24 cellular contexts compared by ENCODE assay signal in the genomic region with DNA sequence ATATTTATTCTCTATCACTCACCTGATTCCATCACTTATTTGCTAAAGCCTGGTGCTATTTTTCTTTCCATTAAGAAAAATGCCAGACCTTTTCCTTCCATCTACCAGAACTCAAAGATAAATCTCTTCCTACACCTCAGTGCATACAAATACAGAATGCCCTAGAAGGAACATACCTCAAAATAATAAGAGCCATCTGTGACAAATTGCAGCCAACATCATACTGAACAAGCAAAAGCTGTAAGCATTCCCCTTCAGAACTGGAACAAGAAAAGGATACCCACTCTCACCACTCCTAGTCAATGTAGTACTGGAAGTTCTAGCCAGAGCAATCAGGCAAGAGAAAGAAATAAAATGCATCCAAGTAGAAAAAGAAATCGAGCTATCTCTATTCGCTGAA.
"Had no signal": no experiment of that assay in that cellular context is flagged by ENCODE, and none has a peak within 500 bp of the region (broad histone marks: within the 10 kb centered on the region; RNA-seq: fewer than 3 reads in every experiment).

No MANE protein-coding gene starts in this region.

- ATAC-seq: activated CD8-positive, alpha-beta T cell treated with anti-CD3 and anti-CD28 coated beads for 36 hours; activated naive CD4-positive, alpha-beta T cell treated with anti-CD3 and anti-CD28 coated beads, Interleukin-2, amount 50 U/mL, for 72 hours; activated T-cell treated with anti-CD3 and anti-CD28 coated beads, Interleukin-2, amount 50 U/mL, for 4 hours; activated T-helper 17 cell treated with anti-CD3 and anti-CD28 coated beads, Interleukin-2, amount 50 U/mL, for 72 hours; effector memory CD8-positive, alpha-beta T cell; foreskin keratinocyte; gastroesophageal sphincter; heart right ventricle had no signal

- DNase-seq: activated CD4-positive, alpha-beta T cell treated with anti-CD3 and anti-CD28 coated beads for 1 hour; activated CD4-positive, alpha-beta T cell treated with anti-CD3 and anti-CD28 coated beads for 4 hours; activated CD4-positive, alpha-beta T cell treated with anti-CD3 and anti-CD28 coated beads, Interleukin-2, amount 50 U/mL, for 1 hour; activated CD4-positive, alpha-beta T cell treated with anti-CD3 and anti-CD28 coated beads, Interleukin-2, amount 50 U/mL, for 48 hours; activated CD4-positive, CD25-positive, alpha-beta regulatory T cell; activated CD8-positive, alpha-beta memory T cell treated with anti-CD3 and anti-CD28 coated beads for 24 hours; activated CD8-positive, alpha-beta T cell treated with anti-CD3 and anti-CD28 coated beads for 36 hours; activated effector memory CD4-positive, alpha-beta T cell treated with Interleukin-2 at 50 U/mL for 16 hours; activated gamma-delta T cell treated with Interleukin-2 at 50 U/mL for 16 hours; activated naive CD4-positive, alpha-beta T cell treated with Interleukin-2 at 50 U/mL for 16 hours; activated naive CD8-positive, alpha-beta T cell treated with anti-CD3 and anti-CD28 coated beads, Interleukin-2, amount 10 ng/mL, durations not matched to agents 7 days and 5 days; activated T-cell treated with anti-CD3 and anti-CD28 coated beads, Interleukin-2, amount 50 U/mL, for 4 hours; central memory CD4-positive, alpha-beta T cell; cortex of kidney; dermis blood vessel endothelial cell; effector CD4-positive, alpha-beta T cell; effector memory CD8-positive, alpha-beta T cell; erythroblast; foreskin keratinocyte; heart right ventricle; T-helper 2 cell had no signal
